Comparison of ENCODE assay signal across 8 cellular contexts in the genomic region with DNA sequence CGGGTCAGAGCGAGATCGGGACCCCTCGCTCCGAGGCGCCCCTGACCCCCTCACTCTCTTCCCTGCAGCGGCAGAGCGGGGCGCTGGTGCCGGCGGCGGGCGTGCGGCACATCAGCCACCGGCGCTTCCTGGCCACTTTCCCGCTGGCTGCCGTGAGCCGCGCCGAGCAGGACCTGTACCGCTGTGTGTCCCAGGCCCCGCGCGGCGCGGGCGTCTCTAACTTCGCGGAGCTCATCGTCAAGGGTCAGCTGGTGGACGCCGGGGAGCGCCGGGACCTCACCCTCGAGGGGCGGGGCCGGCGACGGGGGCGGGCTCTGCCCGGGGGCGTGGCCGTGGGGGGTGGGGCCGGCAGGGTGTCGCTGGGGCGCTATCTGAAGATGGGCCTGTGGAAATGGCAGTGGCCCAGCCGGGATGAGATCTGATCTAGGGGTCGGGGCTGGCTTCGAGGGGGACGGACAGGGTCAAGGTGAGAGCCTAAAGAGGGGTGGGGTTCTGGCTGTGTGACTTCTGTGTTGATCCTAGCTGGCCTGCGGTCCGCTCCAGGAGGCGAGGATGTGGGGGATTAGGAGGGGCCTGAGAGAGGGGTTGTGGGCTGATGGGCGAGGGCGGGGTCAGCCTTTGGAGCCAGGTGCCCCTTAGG. TPM values are rescaled to one million over a fixed set of nuclear protein-coding genes. Genes with fewer than 3 reads are reported as not detected.
DNase-seq lines count a peak whose midpoint lies in the region; ATAC-seq and TF ChIP-seq lines count a peak whose summit lies in the region.

No MANE protein-coding gene starts in this region.

- no peak overlapping the region for H3K27ac ChIP-seq in HL-60 (replicated peaks)

- no peaks in the 10 kb centered on the region for H3K36me3 Mint-ChIP-seq in neural crest cell (ENCODE audit: low read depth)

- no peak for ATAC-seq in GM21619 (IDR thresholded peaks at IDR 0.05; ENCODE audit: unreplicated experiment)
- no peak for ATAC-seq in GM18909 (IDR thresholded peaks at IDR 0.05; ENCODE audit: poor library complexity, unreplicated experiment)

- H3K9me3 ChIP-seq in MG63 = no peaks in the 10 kb centered on the region

- H3K4me3 ChIP-seq in HL-60 (replicated peaks; ENCODE audit: insufficient read depth, low read length) (peak overlapping the region; percentile 42), fibroblast of pulmonary artery (replicated peaks; ENCODE audit: low read depth, low read length) (peak overlapping the region; percentile 48), MG63 (no peak overlapping the region)

- peaks cover 54% of the 10 kb centered on the region for H3K27me3 Mint-ChIP-seq in neural crest cell (ENCODE audit: low read depth)

- no peak for TF ChIP-seq CTCF in HL-60 (IDR thresholded peaks at IDR 0.05; ENCODE audit: insufficient read depth, low read length)
- no peak for TF ChIP-seq CTCF in fibroblast of pulmonary artery (IDR thresholded peaks at IDR 0.05; ENCODE audit: low read length, missing control alignments)
- no peak for TF ChIP-seq CTCF in neural crest cell (conservative IDR thresholded peaks at IDR 0.05)

- no peak overlapping the region for H3K27ac Mint-ChIP-seq in neural crest cell (ENCODE audit: unreplicated experiment)

- H3K4me1 Mint-ChIP-seq in neural crest cell = peaks cover 20% of the 10 kb centered on the region

- no peaks in the 10 kb centered on the region for H3K36me3 ChIP-seq in MG63

- DNase-seq in HL-60 (ENCODE audit: low read depth in 1 of 2, low spot score in 1 of 2) = no peak
- DNase-seq in activated T-cell treated with anti-CD3 and anti-CD28 coated beads for 24 hours (ENCODE audit: low read depth) = peak; percentile 20
- DNase-seq in fibroblast of pulmonary artery (ENCODE audit: low read depth) = no peak
- DNase-seq in neural crest cell (ENCODE audit: low read depth, low spot score) = peak; percentile 30
- DNase-seq in NAMALWA (ENCODE audit: low spot score) = no peak
- no peak for DNase-seq in MG63

- no peaks in the 10 kb centered on the region for H3K9me3 Mint-ChIP-seq in neural crest cell

- peak overlapping the region; percentile 64 for H3K4me3 Mint-ChIP-seq in neural crest cell

- H3K27me3 ChIP-seq in HL-60 (ENCODE audit: insufficient read depth, poor library complexity, severe bottlenecking) (peaks cover 43% of the 10 kb centered on the region), MG63 (no peaks in the 10 kb centered on the region)

RNA-seq across cellular contexts. Expression of a gene that starts 23.6 kb away (rescaled TPM):
- 4.8 and 5.1 TPM in 2 replicates for total RNA-seq in neural crest cell
- total RNA-seq in MG63 (2014; rRNA removed; shearing (Covaris generic); ENCODE audit: low replicate concordance) = 3.4 and 6.4 TPM in 2 replicates

RNA-seq across cellular contexts. Expression of a gene that starts 29.2 kb away (rescaled TPM):
- total RNA-seq in neural crest cell = 24.6 and 28.4 TPM in 2 replicates
- 12.9 and 26.5 TPM in 2 replicates for total RNA-seq in MG63 (2014; rRNA removed; shearing (Covaris generic); ENCODE audit: low replicate concordance)

Comparison
In these comparisons a context has a peak if more than half of its experiments do, and no peak if none do; other contexts are left out.
1. DNase-seq: peak in activated T-cell treated with anti-CD3 and anti-CD28 coated beads for 24 hours (single experiment) and neural crest cell (single experiment); none in HL-60 (0 of 2), fibroblast of pulmonary artery (single experiment), NAMALWA (single experiment) and MG63 (single experiment).